8 cellular contexts compared by ENCODE assay signal in genomic region chr6:134178230-134179044, GRCh38.
DNase-seq lines count a peak whose midpoint lies in the region; ATAC-seq and TF ChIP-seq lines count a peak whose summit lies in the region.

No MANE protein-coding gene starts in this region.

- H3K36me3 ChIP-seq in A673 (ENCODE audit: insufficient read depth, low read length, poor library complexity, severe bottlenecking) (peaks cover 4% of the 10 kb centered on the region), liver (ENCODE audit: control insufficient read depth in 4 of 4, insufficient read depth in 3 of 4, low read depth in 1 of 4, low read length in 3 of 4) (no peaks in the 10 kb centered on the region)

- H3K27me3 ChIP-seq in A673 (replicated peaks; ENCODE audit: insufficient read depth, low read depth, low read length, poor library complexity) (no peaks in the 10 kb centered on the region), liver (ENCODE audit: control insufficient read depth in 4 of 4, insufficient read depth in 4 of 4, low read length in 3 of 4) (no peaks in the 10 kb centered on the region)

- peak; percentile 91 to 93 for TF ChIP-seq RAD21 in liver (IDR thresholded peaks at IDR 0.05)

- peaks cover 38% of the 10 kb centered on the region for H3K4me1 Mint-ChIP-seq in activated CD8-positive, alpha-beta T cell treated with anti-CD3 and anti-CD28 coated beads, Interleukin-2, amount 10 ng/mL, durations not matched to agents 7 days and 5 days (ENCODE audit: low read depth)

- no peaks in the 10 kb centered on the region for H3K9me3 Mint-ChIP-seq in activated CD8-positive, alpha-beta T cell treated with anti-CD3 and anti-CD28 coated beads, Interleukin-2, amount 10 ng/mL, durations not matched to agents 7 days and 5 days (ENCODE audit: insufficient read depth)

- H3K4me1 ChIP-seq in A673 (ENCODE audit: insufficient read depth, low read length, poor library complexity, severe bottlenecking) (peaks cover 11% of the 10 kb centered on the region), liver (ENCODE audit: control insufficient read depth in 4 of 4, insufficient read depth in 4 of 4, low read length in 3 of 4) (peaks cover 0 to 12% (median 4%) of the 10 kb centered on the region in 4 donors)

- CTCF ChIA-PET in A673 (lab: Charles Lee): interaction anchor here (0.6 to 1.8 kb wide), 8 partner anchors 110 to 704 kb away, joined by 3 to 12 read pairs (median 4); no protein-coding TSS in a partner anchor
- CTCF ChIA-PET in activated CD8-positive, alpha-beta T cell treated with anti-CD3 and anti-CD28 coated beads, Interleukin-2, amount 10 ng/mL, durations not matched to agents 7 days and 5 days (lab: Charles Lee): interaction anchor here (0.7 to 6.4 kb wide), 27 partner anchors 13 to 763 kb away, joined by 3 to 60 read pairs (median 4); no protein-coding TSS in a partner anchor

- peak overlapping the region; percentile 83 for H3K27ac Mint-ChIP-seq in activated CD8-positive, alpha-beta T cell treated with anti-CD3 and anti-CD28 coated beads, Interleukin-2, amount 10 ng/mL, durations not matched to agents 7 days and 5 days

- 10% methylated on average over 28 of the region's 28 CpGs for WGBS in liver

- intact Hi-C loops in A673 (cut with micrococcal nuclease; ENCODE audit: unreplicated experiment): loop anchor here (1.0 to 10.0 kb wide), 3 partner anchors 339 to 496 kb away; no protein-coding TSS in a partner anchor

- H3K36me3 Mint-ChIP-seq in activated CD8-positive, alpha-beta T cell treated with anti-CD3 and anti-CD28 coated beads, Interleukin-2, amount 10 ng/mL, durations not matched to agents 7 days and 5 days (ENCODE audit: low read depth): peaks cover 9% of the 10 kb centered on the region

- H3K9me3 ChIP-seq in A673 (ENCODE audit: low read depth, low read length, poor library complexity, severe bottlenecking) (no peaks in the 10 kb centered on the region), liver (ENCODE audit: control insufficient read depth in 4 of 4, low read length in 3 of 4) (no peaks in the 10 kb centered on the region)

- H3K27me3 Mint-ChIP-seq in activated CD8-positive, alpha-beta T cell treated with anti-CD3 and anti-CD28 coated beads, Interleukin-2, amount 10 ng/mL, durations not matched to agents 7 days and 5 days (ENCODE audit: low read depth): no peaks in the 10 kb centered on the region

- TF ChIP-seq CTCF in A673 (conservative IDR thresholded peaks at IDR 0.05; ENCODE audit: low read depth, low read length) (peak; percentile 88), liver (IDR thresholded peaks at IDR 0.05; ENCODE audit: low read depth, low read length, missing input control) (peak; percentile 73)

- H3K4me3 Mint-ChIP-seq in activated CD8-positive, alpha-beta T cell treated with anti-CD3 and anti-CD28 coated beads, Interleukin-2, amount 10 ng/mL, durations not matched to agents 7 days and 5 days: peak overlapping the region; percentile 79

- BruUV-seq in A673 (replicated peaks; lab: Mats Ljungman, UMichigan): no TSS peak

- H3K27ac ChIP-seq in A673 (ENCODE audit: low read depth, low read length, poor library complexity, severe bottlenecking) (peak overlapping the region; percentile 72), liver (ENCODE audit: low read depth in 1 of 2, low read length in 2 of 2) (peak overlapping the region; percentile 58 to 69)

- POLR2A ChIA-PET in A673 (lab: Charles Lee; ENCODE audit: low non-redundant PET): interaction anchor here (0.6 kb wide), 1 partner anchor 440 kb away, joined by 5 read pairs; no protein-coding TSS in a partner anchor
- POLR2A ChIA-PET in activated CD8-positive, alpha-beta T cell treated with anti-CD3 and anti-CD28 coated beads, Interleukin-2, amount 10 ng/mL, durations not matched to agents 7 days and 5 days (lab: Charles Lee): interaction anchor here (0.7 to 1.0 kb wide), 3 partner anchors 56 to 462 kb away, joined by 3 read pairs; no protein-coding TSS in a partner anchor

- peak overlapping the region; percentile 53 to 64 for H3K9ac ChIP-seq in liver (ENCODE audit: low read depth in 1 of 2, low read length in 2 of 2)

- H3K4me3 ChIP-seq in A673 (ENCODE audit: low read depth, low read length, poor library complexity, severe bottlenecking): peak overlapping the region; percentile 46
- peak overlapping the region; percentile 30 to 64 (median 33) for H3K4me3 ChIP-seq in liver (ENCODE audit: low read depth in 1 of 3, low read length in 3 of 3)

- ATAC-seq in GM21786 (IDR thresholded peaks at IDR 0.05; ENCODE audit: unreplicated experiment) (peak; percentile 20), HG02610 (IDR thresholded peaks at IDR 0.05; ENCODE audit: unreplicated experiment) (no peak)
- ATAC-seq in activated CD8-positive, alpha-beta T cell treated with anti-CD3 and anti-CD28 coated beads, Interleukin-2, amount 10 ng/mL, durations not matched to agents 7 days and 5 days: peak; percentile 62

- DNase-seq in A673 (ENCODE audit: low spot score) (peak; percentile 98), NCI-H69 (lab: John Stamatoyannopoulos, UW) (peak; percentile 93), ecto neural progenitor cell (ENCODE audit: low spot score) (peak; percentile 82)
- peak; percentile 84 for DNase-seq in activated CD8-positive, alpha-beta T cell treated with anti-CD3 and anti-CD28 coated beads, Interleukin-2, amount 10 ng/mL, durations not matched to agents 7 days and 5 days
- DNase-seq in stimulated activated CD4-positive, alpha-beta T cell treated with anti-CD3 and anti-CD28 coated beads, Interleukin-2, amount 100 ng/mL, for 48 hours: peak; percentile 58 to 61

TF ChIP-seq in liver, 16 proteins besides CTCF, POLR2A, EP300 and RAD21:
- TF ChIP-seq HNF4A (conservative IDR thresholded peaks at IDR 0.05): peak in 1 of 2 donors; percentile 45
- TF ChIP-seq YY1 (IDR thresholded peaks at IDR 0.05): peak; percentile 31
- TF ChIP-seq NR2F2 (IDR thresholded peaks at IDR 0.05): peak; percentile 79
- TF ChIP-seq EGR1 (IDR thresholded peaks at IDR 0.05; ENCODE audit: low read depth in 2 of 2): peak in 1 of 2 donors; percentile 14
- no peak for TF ChIP-seq ZBTB33 (IDR thresholded peaks at IDR 0.05)
- peak; percentile 7 for TF ChIP-seq HNF4G (IDR thresholded peaks at IDR 0.05)
- no peak for TF ChIP-seq FOXA1 (IDR thresholded peaks at IDR 0.05)
- peak; percentile 13 to 59 for TF ChIP-seq JUND (IDR thresholded peaks at IDR 0.05)
- no peak for TF ChIP-seq FOXA2 (IDR thresholded peaks at IDR 0.05)
- peak; percentile 28 for TF ChIP-seq MAX (IDR thresholded peaks at IDR 0.05)
- TF ChIP-seq RXRA (IDR thresholded peaks at IDR 0.05): peak; percentile 46 to 87
- TF ChIP-seq GABPA (IDR thresholded peaks at IDR 0.05 in 1 of 2, conservative IDR thresholded peaks at IDR 0.05 in 1 of 2): peak in 1 of 2 donors; percentile 31
- TF ChIP-seq, protein P1, sequence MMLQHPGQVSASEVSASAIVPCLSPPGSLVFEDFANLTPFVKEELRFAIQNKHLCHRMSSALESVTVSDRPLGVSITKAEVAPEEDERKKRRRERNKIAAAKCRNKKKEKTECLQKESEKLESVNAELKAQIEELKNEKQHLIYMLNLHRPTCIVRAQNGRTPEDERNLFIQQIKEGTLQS (IDR thresholded peaks at IDR 0.05): peak; percentile 25
- TF ChIP-seq TAF1 (conservative IDR thresholded peaks at IDR 0.05): no peak
- TF ChIP-seq, protein P2, sequence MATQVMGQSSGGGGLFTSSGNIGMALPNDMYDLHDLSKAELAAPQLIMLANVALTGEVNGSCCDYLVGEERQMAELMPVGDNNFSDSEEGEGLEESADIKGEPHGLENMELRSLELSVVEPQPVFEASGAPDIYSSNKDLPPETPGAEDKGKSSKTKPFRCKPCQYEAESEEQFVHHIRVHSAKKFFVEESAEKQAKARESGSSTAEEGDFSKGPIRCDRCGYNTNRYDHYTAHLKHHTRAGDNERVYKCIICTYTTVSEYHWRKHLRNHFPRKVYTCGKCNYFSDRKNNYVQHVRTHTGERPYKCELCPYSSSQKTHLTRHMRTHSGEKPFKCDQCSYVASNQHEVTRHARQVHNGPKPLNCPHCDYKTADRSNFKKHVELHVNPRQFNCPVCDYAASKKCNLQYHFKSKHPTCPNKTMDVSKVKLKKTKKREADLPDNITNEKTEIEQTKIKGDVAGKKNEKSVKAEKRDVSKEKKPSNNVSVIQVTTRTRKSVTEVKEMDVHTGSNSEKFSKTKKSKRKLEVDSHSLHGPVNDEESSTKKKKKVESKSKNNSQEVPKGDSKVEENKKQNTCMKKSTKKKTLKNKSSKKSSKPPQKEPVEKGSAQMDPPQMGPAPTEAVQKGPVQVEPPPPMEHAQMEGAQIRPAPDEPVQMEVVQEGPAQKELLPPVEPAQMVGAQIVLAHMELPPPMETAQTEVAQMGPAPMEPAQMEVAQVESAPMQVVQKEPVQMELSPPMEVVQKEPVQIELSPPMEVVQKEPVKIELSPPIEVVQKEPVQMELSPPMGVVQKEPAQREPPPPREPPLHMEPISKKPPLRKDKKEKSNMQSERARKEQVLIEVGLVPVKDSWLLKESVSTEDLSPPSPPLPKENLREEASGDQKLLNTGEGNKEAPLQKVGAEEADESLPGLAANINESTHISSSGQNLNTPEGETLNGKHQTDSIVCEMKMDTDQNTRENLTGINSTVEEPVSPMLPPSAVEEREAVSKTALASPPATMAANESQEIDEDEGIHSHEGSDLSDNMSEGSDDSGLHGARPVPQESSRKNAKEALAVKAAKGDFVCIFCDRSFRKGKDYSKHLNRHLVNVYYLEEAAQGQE (IDR thresholded peaks at IDR 0.05): peak; percentile 95
- TF ChIP-seq SP1 (IDR thresholded peaks at IDR 0.05): peak; percentile 27
